Comparison of ENCODE assay signal across 9 cellular contexts in genomic region chr4:47383829-47384427, GRCh38.
DNase-seq lines count a peak whose midpoint lies in the region; ATAC-seq and TF ChIP-seq lines count a peak whose summit lies in the region.
"Had no signal": no experiment of that assay in that cellular context is flagged by ENCODE, and none has a peak within 500 bp of the region (broad histone marks: within the 10 kb centered on the region; RNA-seq: fewer than 3 reads in every experiment).

No MANE protein-coding gene starts in this region.

- no peak overlapping the region for H3K4me3 ChIP-seq in fibroblast of mammary gland (ENCODE audit: control insufficient read depth, low read depth, low read length)
- no peak overlapping the region for H3K4me3 ChIP-seq in ovary
- H3K4me3 ChIP-seq: skin epidermis had no signal

- WGBS in ovary, 3 donors, result 1 to 2% (median 1%) methylated on average over 4 of the region's 4 CpGs

- H3K27ac ChIP-seq in ovary, result no peak overlapping the region
- H3K27ac ChIP-seq: skin epidermis had no signal

- CTCF ChIA-PET in activated naive CD4-positive, alpha-beta T cell treated with anti-CD3 and anti-CD28 coated beads, Interleukin-2, amount 10 ng/mL, durations not matched to agents 7 days and 5 days (lab: Charles Lee), result interaction anchor here (0.7 to 2.3 kb wide), 5 partner anchors 10 to 572 kb away, joined by 3 to 10 read pairs (median 3); no protein-coding TSS in a partner anchor

- H3K4me3 Mint-ChIP-seq in activated naive CD4-positive, alpha-beta T cell treated with anti-CD3 and anti-CD28 coated beads, Interleukin-2, amount 10 ng/mL, durations not matched to agents 7 days and 5 days, result no peak overlapping the region

- H3K27ac Mint-ChIP-seq in activated naive CD4-positive, alpha-beta T cell treated with anti-CD3 and anti-CD28 coated beads, Interleukin-2, amount 10 ng/mL, durations not matched to agents 7 days and 5 days, result no peak overlapping the region

- H3K27me3 Mint-ChIP-seq in activated naive CD4-positive, alpha-beta T cell treated with anti-CD3 and anti-CD28 coated beads, Interleukin-2, amount 10 ng/mL, durations not matched to agents 7 days and 5 days, result peaks cover 8% of the 10 kb centered on the region

- no peaks in the 10 kb centered on the region for H3K4me1 Mint-ChIP-seq in activated naive CD4-positive, alpha-beta T cell treated with anti-CD3 and anti-CD28 coated beads, Interleukin-2, amount 10 ng/mL, durations not matched to agents 7 days and 5 days

- H3K36me3 ChIP-seq in ovary, result no peaks in the 10 kb centered on the region

- H3K9me3 Mint-ChIP-seq in activated naive CD4-positive, alpha-beta T cell treated with anti-CD3 and anti-CD28 coated beads, Interleukin-2, amount 10 ng/mL, durations not matched to agents 7 days and 5 days, result no peaks in the 10 kb centered on the region

- ATAC-seq in GM21619 (IDR thresholded peaks at IDR 0.05; ENCODE audit: unreplicated experiment), result no peak

- intact Hi-C loops in ovary (cut with DNase I), result no loop called here

- no peaks in the 10 kb centered on the region for H3K36me3 Mint-ChIP-seq in activated naive CD4-positive, alpha-beta T cell treated with anti-CD3 and anti-CD28 coated beads, Interleukin-2, amount 10 ng/mL, durations not matched to agents 7 days and 5 days

- no peak for TF ChIP-seq EP300 in ovary (IDR thresholded peaks at IDR 0.05)

- H3K9me3 ChIP-seq in ovary, result no peaks in the 10 kb centered on the region

- H3K27me3 ChIP-seq in ovary, result no peaks in the 10 kb centered on the region

- TF ChIP-seq CTCF in fibroblast of mammary gland (conservative IDR thresholded peaks at IDR 0.05; ENCODE audit: control insufficient read depth, insufficient read depth, low read depth, low read length), result peak; percentile 55
- no peak for TF ChIP-seq CTCF in ovary (IDR thresholded peaks at IDR 0.05)

- H3K4me1 ChIP-seq in ovary (ENCODE audit: insufficient read depth), result no peaks in the 10 kb centered on the region

- DNase-seq in EL (peak; percentile 44), HS-27A (ENCODE audit: low read depth) (peak; percentile 33), RKO (ENCODE audit: low spot score) (peak; percentile 65), fibroblast of mammary gland (ENCODE audit: low read depth) (peak; percentile 41), superior temporal gyrus (ENCODE audit: extremely low spot score) (peak; percentile 82), ovary (no peak)
- DNase-seq in activated naive CD4-positive, alpha-beta T cell treated with anti-CD3 and anti-CD28 coated beads, Interleukin-2, amount 10 ng/mL, durations not matched to agents 7 days and 5 days, result no peak

- no peak for TF ChIP-seq POLR2A in ovary (IDR thresholded peaks at IDR 0.05)

Comparison
In these comparisons a context has a peak if more than half of its experiments do, and no peak if none do; other contexts are left out.
1. DNase-seq: peak in EL (single experiment), HS-27A (single experiment), RKO (single experiment), fibroblast of mammary gland (single experiment) and superior temporal gyrus (single experiment); none in activated naive CD4-positive, alpha-beta T cell treated with anti-CD3 and anti-CD28 coated beads, Interleukin-2, amount 10 ng/mL, durations not matched to agents 7 days and 5 days (single experiment) and ovary (0 of 5).